ENCODE assay signal across 1 cellular context in the genomic region with DNA sequence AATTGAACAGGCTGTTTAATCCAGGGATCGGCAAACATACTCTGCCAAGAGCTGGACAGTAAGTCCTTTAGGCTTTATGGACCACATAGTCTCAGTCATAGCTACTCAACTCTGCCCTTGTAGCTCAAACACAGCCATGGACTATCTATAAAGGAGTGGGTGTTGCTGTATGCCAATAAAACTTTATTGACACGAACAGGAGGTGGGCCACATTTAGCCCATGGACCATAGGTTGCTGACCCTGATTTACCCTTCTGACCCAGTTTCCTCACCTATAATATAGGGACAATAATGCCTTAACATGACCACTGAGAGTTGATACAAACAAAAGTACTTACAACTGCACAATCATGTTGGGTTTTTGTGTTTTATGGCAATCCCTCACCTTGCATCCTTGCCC.
TF ChIP-seq lines count a peak whose summit lies in the region.

No MANE protein-coding gene starts in this region.

TF ChIP-seq in GM12878, 131 proteins besides CTCF, POLR2A, EP300 and RAD21 (continued from another document):
- TF ChIP-seq, protein P1, sequence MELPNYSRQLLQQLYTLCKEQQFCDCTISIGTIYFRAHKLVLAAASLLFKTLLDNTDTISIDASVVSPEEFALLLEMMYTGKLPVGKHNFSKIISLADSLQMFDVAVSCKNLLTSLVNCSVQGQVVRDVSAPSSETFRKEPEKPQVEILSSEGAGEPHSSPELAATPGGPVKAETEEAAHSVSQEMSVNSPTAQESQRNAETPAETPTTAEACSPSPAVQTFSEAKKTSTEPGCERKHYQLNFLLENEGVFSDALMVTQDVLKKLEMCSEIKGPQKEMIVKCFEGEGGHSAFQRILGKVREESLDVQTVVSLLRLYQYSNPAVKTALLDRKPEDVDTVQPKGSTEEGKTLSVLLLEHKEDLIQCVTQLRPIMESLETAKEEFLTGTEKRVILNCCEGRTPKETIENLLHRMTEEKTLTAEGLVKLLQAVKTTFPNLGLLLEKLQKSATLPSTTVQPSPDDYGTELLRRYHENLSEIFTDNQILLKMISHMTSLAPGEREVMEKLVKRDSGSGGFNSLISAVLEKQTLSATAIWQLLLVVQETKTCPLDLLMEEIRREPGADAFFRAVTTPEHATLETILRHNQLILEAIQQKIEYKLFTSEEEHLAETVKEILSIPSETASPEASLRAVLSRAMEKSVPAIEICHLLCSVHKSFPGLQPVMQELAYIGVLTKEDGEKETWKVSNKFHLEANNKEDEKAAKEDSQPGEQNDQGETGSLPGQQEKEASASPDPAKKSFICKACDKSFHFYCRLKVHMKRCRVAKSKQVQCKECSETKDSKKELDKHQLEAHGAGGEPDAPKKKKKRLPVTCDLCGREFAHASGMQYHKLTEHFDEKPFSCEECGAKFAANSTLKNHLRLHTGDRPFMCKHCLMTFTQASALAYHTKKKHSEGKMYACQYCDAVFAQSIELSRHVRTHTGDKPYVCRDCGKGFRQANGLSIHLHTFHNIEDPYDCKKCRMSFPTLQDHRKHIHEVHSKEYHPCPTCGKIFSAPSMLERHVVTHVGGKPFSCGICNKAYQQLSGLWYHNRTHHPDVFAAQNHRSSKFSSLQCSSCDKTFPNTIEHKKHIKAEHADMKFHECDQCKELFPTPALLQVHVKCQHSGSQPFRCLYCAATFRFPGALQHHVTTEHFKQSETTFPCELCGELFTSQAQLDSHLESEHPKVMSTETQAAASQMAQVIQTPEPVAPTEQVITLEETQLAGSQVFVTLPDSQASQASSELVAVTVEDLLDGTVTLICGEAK (IDR thresholded peaks at IDR 0.05; ENCODE audit: borderline replicate concordance): peak; percentile 68
- TF ChIP-seq YBX1 (IDR thresholded peaks at IDR 0.05): no peak
- TF ChIP-seq SIX5 (IDR thresholded peaks at IDR 0.05; ENCODE audit: low read depth, low read length, severe bottlenecking): no peak
- TF ChIP-seq RBBP5 (conservative IDR thresholded peaks at IDR 0.05): no peak
